ENCODE assay signal across 9 cellular contexts in the genomic region with DNA sequence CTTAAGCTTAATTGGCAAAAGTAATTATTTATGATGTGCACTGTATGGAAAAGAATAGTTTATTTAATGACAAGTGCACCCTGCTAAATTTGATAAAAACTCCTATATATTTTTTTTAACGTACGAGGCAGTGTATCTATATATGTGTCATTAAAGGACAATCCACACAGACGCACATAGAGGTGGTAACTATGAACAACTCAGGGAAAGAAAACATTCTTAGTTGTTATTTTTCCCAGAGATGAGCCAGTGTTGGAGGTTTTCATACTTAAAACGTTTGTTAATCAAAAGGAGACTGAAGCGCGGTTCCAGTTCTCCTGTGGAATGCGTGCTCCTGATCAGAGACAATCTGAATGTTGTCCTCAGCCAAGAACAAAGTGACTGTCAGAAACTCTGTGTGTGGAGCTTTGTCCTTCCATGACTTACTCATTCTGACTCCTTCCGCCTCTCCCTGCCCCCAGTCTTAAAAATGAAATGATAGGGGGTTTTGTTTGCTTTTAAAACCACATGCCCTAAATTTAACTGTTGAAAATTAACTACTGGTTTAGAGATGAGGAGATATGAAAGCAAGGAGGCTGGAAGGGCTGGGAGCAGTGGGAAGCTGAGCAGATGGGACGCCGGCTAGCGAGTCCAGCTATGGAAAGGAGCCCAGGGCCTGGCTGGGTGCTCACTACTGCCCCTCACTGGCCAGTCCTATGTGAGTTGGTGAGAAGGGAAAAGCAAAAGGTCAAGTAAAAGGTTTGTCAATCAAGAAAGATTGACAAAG.
DNase-seq lines count a peak whose midpoint lies in the region; ATAC-seq, FAIRE-seq and TF ChIP-seq lines count a peak whose summit lies in the region.
"Had no signal": no experiment of that assay in that cellular context is flagged by ENCODE, and none has a peak within 500 bp of the region (broad histone marks: within the 10 kb centered on the region; RNA-seq: fewer than 3 reads in every experiment).

No MANE protein-coding gene starts in this region.

- H3K4me3 ChIP-seq in mucosa of rectum (ENCODE audit: low read length in 2 of 2) = peak overlapping the region in 1 of 2 donors; percentile 26

- DNase-seq in D721Med (ENCODE audit: insufficient read length, low spot score) (no peak), NCI-H526 treated with DMSO at 0.1 percent for 48 hours (lab: John Stamatoyannopoulos, UW) (peak; percentile 29), endothelial cell (ENCODE audit: low spot score) (peak; percentile 58), middle frontal gyrus (ENCODE audit: extremely low spot score, low spot score) (no peak)

- peaks cover 1% of the 10 kb centered on the region for H3K27me3 Mint-ChIP-seq in endothelial cell (ENCODE audit: unreplicated experiment)

- no peak for TF ChIP-seq POLR2A in GM18505 (IDR thresholded peaks at IDR 0.05; ENCODE audit: borderline replicate concordance, extremely low read depth, insufficient read depth, insufficient read length)

- no peaks in the 10 kb centered on the region for H3K9me3 Mint-ChIP-seq in endothelial cell (ENCODE audit: unreplicated experiment)

- no peaks in the 10 kb centered on the region for H3K27me3 ChIP-seq in mucosa of rectum (ENCODE audit: control insufficient read depth in 2 of 2, insufficient read depth in 2 of 2, low read length in 2 of 2)
- H3K27me3 ChIP-seq: neutrophil had no signal

- no peak for ATAC-seq in GM21576 (IDR thresholded peaks at IDR 0.05; ENCODE audit: unreplicated experiment)
- no peak for ATAC-seq in GM19452 (IDR thresholded peaks at IDR 0.05; ENCODE audit: unreplicated experiment)
- ATAC-seq in GM18505 (IDR thresholded peaks at IDR 0.05; ENCODE audit: unreplicated experiment) = no peak

- H3K9ac ChIP-seq in mucosa of rectum (ENCODE audit: low read depth in 1 of 2, low read length in 2 of 2) = peak overlapping the region; percentile 36 to 42

- H3K4me1 Mint-ChIP-seq in endothelial cell (ENCODE audit: unreplicated experiment) = peaks cover 4% of the 10 kb centered on the region

- peak; percentile 21 for TF ChIP-seq CTCF in D721Med (IDR thresholded peaks at IDR 0.05; ENCODE audit: insufficient read depth, missing control alignments)
- TF ChIP-seq CTCF in endothelial cell (IDR thresholded peaks at IDR 0.05; ENCODE audit: unreplicated experiment) = peak; percentile 57

- peaks cover 30% of the 10 kb centered on the region for H3K36me3 Mint-ChIP-seq in endothelial cell (ENCODE audit: low read depth, unreplicated experiment)

- no peak overlapping the region for H3K27ac Mint-ChIP-seq in endothelial cell (ENCODE audit: unreplicated experiment)

- H3K27ac ChIP-seq in mucosa of rectum (ENCODE audit: low read depth in 2 of 2, low read length in 2 of 2) = peak overlapping the region; percentile 56 to 80
- H3K27ac ChIP-seq: neutrophil had no signal

- no peak for FAIRE-seq in D721Med (lab: Jason Lieb, UNC)

- peaks cover 10 to 19% of the 10 kb centered on the region in 2 donors for H3K36me3 ChIP-seq in mucosa of rectum (ENCODE audit: control insufficient read depth in 2 of 2, insufficient read depth in 2 of 2, low read length in 2 of 2)

- H3K9me3 ChIP-seq in mucosa of rectum (ENCODE audit: control insufficient read depth in 2 of 2, low read length in 2 of 2) = no peaks in the 10 kb centered on the region
- H3K9me3 ChIP-seq: neutrophil had no signal

- H3K4me3 Mint-ChIP-seq in endothelial cell (ENCODE audit: unreplicated experiment) = peak overlapping the region; percentile 2

- H3K4me1 ChIP-seq in mucosa of rectum (ENCODE audit: control insufficient read depth in 2 of 2, insufficient read depth in 2 of 2, low read length in 2 of 2) = peaks cover 7 to 20% of the 10 kb centered on the region in 2 donors

Comparison
In these comparisons a context has a peak if more than half of its experiments do, and no peak if none do; other contexts are left out.
1. DNase-seq: peak in NCI-H526 treated with DMSO at 0.1 percent for 48 hours (single experiment) and endothelial cell (single experiment); none in D721Med (single experiment) and middle frontal gyrus (single experiment).